Comparison of ENCODE assay signal across 8 cellular contexts in genomic region chr1:20440785-20441200, GRCh38. TPM values are rescaled to one million over a fixed set of nuclear protein-coding genes. Genes with fewer than 3 reads are reported as not detected.
A peak's percentile ranks its signal among the peaks of the same experiment; 100 is the strongest.
DNase-seq lines count a peak whose midpoint lies in the region; ATAC-seq and TF ChIP-seq lines count a peak whose summit lies in the region.

No MANE protein-coding gene starts in this region.

- H3K4me3 Mint-ChIP-seq in activated CD8-positive, alpha-beta T cell treated with anti-CD3 and anti-CD28 coated beads, Interleukin-2, amount 10 ng/mL, durations not matched to agents 7 days and 5 days: no peak overlapping the region
- H3K4me3 Mint-ChIP-seq in natural killer cell: no peak overlapping the region

- ATAC-seq in activated CD8-positive, alpha-beta T cell treated with anti-CD3 and anti-CD28 coated beads, Interleukin-2, amount 10 ng/mL, durations not matched to agents 7 days and 5 days: peak; percentile 57
- ATAC-seq in esophagus mucosa: peak; percentile 60
- peak in 2 of 3 donors; percentile 50 to 68 for ATAC-seq in natural killer cell
- no peak for ATAC-seq in HG02970 (IDR thresholded peaks at IDR 0.05; ENCODE audit: low FRiP score, unreplicated experiment)
- ATAC-seq in GM18502 (IDR thresholded peaks at IDR 0.05; ENCODE audit: poor library complexity, unreplicated experiment): no peak

- no peak overlapping the region for H3K27ac Mint-ChIP-seq in activated CD8-positive, alpha-beta T cell treated with anti-CD3 and anti-CD28 coated beads, Interleukin-2, amount 10 ng/mL, durations not matched to agents 7 days and 5 days
- no peak overlapping the region for H3K27ac Mint-ChIP-seq in natural killer cell

- DNase-seq in G401 (ENCODE audit: low spot score): peak; percentile 70
- peak; percentile 5 for DNase-seq in NCI-H1105 treated with DMSO at 0.1 percent for 48 hours (lab: John Stamatoyannopoulos, UW)
- peak; percentile 57 for DNase-seq in activated CD8-positive, alpha-beta T cell treated with anti-CD3 and anti-CD28 coated beads, Interleukin-2, amount 10 ng/mL, durations not matched to agents 7 days and 5 days
- no peak for DNase-seq in natural killer cell
- DNase-seq in SKM-1 treated with dmso at 0.1 percent for 144 hours (lab: John Stamatoyannopoulos, UW; ENCODE audit: unreplicated experiment): no peak

- no peaks in the 10 kb centered on the region for H3K4me1 Mint-ChIP-seq in activated CD8-positive, alpha-beta T cell treated with anti-CD3 and anti-CD28 coated beads, Interleukin-2, amount 10 ng/mL, durations not matched to agents 7 days and 5 days (ENCODE audit: low read depth)
- H3K4me1 Mint-ChIP-seq in natural killer cell: no peaks in the 10 kb centered on the region

- intact Hi-C loops in natural killer cell (cut with micrococcal nuclease): no loop called here

- in situ Hi-C loops in G401 (cut with HindIII; ENCODE audit: low sequenced_read_pairs): no loop called here

- no peaks in the 10 kb centered on the region for H3K9me3 Mint-ChIP-seq in activated CD8-positive, alpha-beta T cell treated with anti-CD3 and anti-CD28 coated beads, Interleukin-2, amount 10 ng/mL, durations not matched to agents 7 days and 5 days (ENCODE audit: insufficient read depth)
- H3K9me3 Mint-ChIP-seq in natural killer cell: no peaks in the 10 kb centered on the region

- H3K27me3 Mint-ChIP-seq in activated CD8-positive, alpha-beta T cell treated with anti-CD3 and anti-CD28 coated beads, Interleukin-2, amount 10 ng/mL, durations not matched to agents 7 days and 5 days (ENCODE audit: low read depth): no peaks in the 10 kb centered on the region
- H3K27me3 Mint-ChIP-seq in natural killer cell (ENCODE audit: low read depth in 2 of 2): peaks cover 5 to 18% of the 10 kb centered on the region in 2 donors

- POLR2A ChIA-PET in activated CD8-positive, alpha-beta T cell treated with anti-CD3 and anti-CD28 coated beads, Interleukin-2, amount 10 ng/mL, durations not matched to agents 7 days and 5 days (lab: Charles Lee): no interaction called here

- TF ChIP-seq CTCF in natural killer cell (IDR thresholded peaks at IDR 0.05): no peak

- CTCF ChIA-PET in activated CD8-positive, alpha-beta T cell treated with anti-CD3 and anti-CD28 coated beads, Interleukin-2, amount 10 ng/mL, durations not matched to agents 7 days and 5 days (lab: Charles Lee): no interaction called here

- no peaks in the 10 kb centered on the region for H3K36me3 Mint-ChIP-seq in activated CD8-positive, alpha-beta T cell treated with anti-CD3 and anti-CD28 coated beads, Interleukin-2, amount 10 ng/mL, durations not matched to agents 7 days and 5 days (ENCODE audit: low read depth)
- no peaks in the 10 kb centered on the region for H3K36me3 Mint-ChIP-seq in natural killer cell

RNA-seq across cellular contexts. Expression of gene CAMK2N1, which starts 45.2 kb away (rescaled TPM):
- not detected in 2 replicates for total RNA-seq in G401 (2014; rRNA removed; shearing (Covaris generic))
- under 1 TPM; 0.29 to 0.44 TPM for total RNA-seq in activated CD8-positive, alpha-beta T cell treated with anti-CD3 and anti-CD28 coated beads, Interleukin-2, amount 10 ng/mL, durations not matched to agents 7 days and 5 days
- total RNA-seq in esophagus mucosa (7.7 TPM), natural killer cell (1 to 10 TPM; 1.6 to 2.6 (median 1.6) TPM)

Comparison
In these comparisons a context has a peak if more than half of its experiments do, and no peak if none do; other contexts are left out.
1. DNase-seq: peak in G401 (single experiment), NCI-H1105 treated with DMSO at 0.1 percent for 48 hours (single experiment) and activated CD8-positive, alpha-beta T cell treated with anti-CD3 and anti-CD28 coated beads, Interleukin-2, amount 10 ng/mL, durations not matched to agents 7 days and 5 days (single experiment); none in natural killer cell (single experiment) and SKM-1 treated with dmso at 0.1 percent for 144 hours (single experiment).
2. ATAC-seq: peak in activated CD8-positive, alpha-beta T cell treated with anti-CD3 and anti-CD28 coated beads, Interleukin-2, amount 10 ng/mL, durations not matched to agents 7 days and 5 days (single experiment), esophagus mucosa (single experiment) and natural killer cell (2 of 3); none in HG02970 (single experiment) and GM18502 (single experiment).